8 cellular contexts compared by ENCODE assay signal in genomic region chr5:8458038-8458383, GRCh38.
DNase-seq lines count a peak whose midpoint lies in the region; ATAC-seq and TF ChIP-seq lines count a peak whose summit lies in the region.

No MANE protein-coding gene starts in this region.

- peak overlapping the region; percentile 85 for H3K4me3 ChIP-seq in AG04449 (ENCODE audit: low read depth, low read length)
- H3K4me3 ChIP-seq in astrocyte of the cerebellum (ENCODE audit: low read depth, low read length): peak overlapping the region; percentile 90
- peak overlapping the region; percentile 76 for H3K4me3 ChIP-seq in suprapubic skin

- H3K27ac ChIP-seq in suprapubic skin: peak overlapping the region; percentile 87

- no peak for TF ChIP-seq EP300 in suprapubic skin (IDR thresholded peaks at IDR 0.05)

- no peaks in the 10 kb centered on the region for H3K27me3 ChIP-seq in suprapubic skin

- in situ Hi-C loops in astrocyte of the cerebellum (cut with HindIII; ENCODE audit: low sequenced_read_pairs): no loop called here

- TF ChIP-seq POLR2A in suprapubic skin (IDR thresholded peaks at IDR 0.05): no peak

- CTCF ChIA-PET in AG04449 (lab: Yijun Ruan, JAX): interaction anchor here (1.2 kb wide), 1 partner anchor 10 kb away, joined by 5 read pairs; no protein-coding TSS in a partner anchor

- H3K9me3 ChIP-seq in suprapubic skin: no peaks in the 10 kb centered on the region

- ATAC-seq in GM18868 (IDR thresholded peaks at IDR 0.05; ENCODE audit: unreplicated experiment) (peak; percentile 22), HG03571 (IDR thresholded peaks at IDR 0.05; ENCODE audit: unreplicated experiment) (peak; percentile 20)

- H3K36me3 ChIP-seq in suprapubic skin: no peaks in the 10 kb centered on the region

- 4% methylated on average over 5 of the region's 22 CpGs for WGBS in suprapubic skin

- no peak for DNase-seq in AG04449 (ENCODE audit: low read depth, low spot score)
- no peak for DNase-seq in astrocyte of the cerebellum (ENCODE audit: low read depth)
- DNase-seq in iris pigment epithelial cell (ENCODE audit: low read depth): peak; percentile 28
- no peak for DNase-seq in suprapubic skin (ENCODE audit: low spot score in 2 of 2)
- DNase-seq in activated gamma-delta T cell (lab: John Stamatoyannopoulos, UW): no peak
- DNase-seq in ureter (ENCODE audit: low spot score): no peak

- POLR2A ChIA-PET in AG04449 (lab: Yijun Ruan, JAX): no interaction called here

- H3K4me1 ChIP-seq in suprapubic skin: peaks cover 13% of the 10 kb centered on the region

- TF ChIP-seq CTCF in AG04449 (IDR thresholded peaks at IDR 0.05; ENCODE audit: insufficient read depth, low read length, missing control alignments) (no peak), astrocyte of the cerebellum (IDR thresholded peaks at IDR 0.05; ENCODE audit: low read depth, low read length, missing control alignments) (no peak), suprapubic skin (IDR thresholded peaks at IDR 0.05) (no peak)
